ENCODE assay signal across 16 cellular contexts in the genomic region with DNA sequence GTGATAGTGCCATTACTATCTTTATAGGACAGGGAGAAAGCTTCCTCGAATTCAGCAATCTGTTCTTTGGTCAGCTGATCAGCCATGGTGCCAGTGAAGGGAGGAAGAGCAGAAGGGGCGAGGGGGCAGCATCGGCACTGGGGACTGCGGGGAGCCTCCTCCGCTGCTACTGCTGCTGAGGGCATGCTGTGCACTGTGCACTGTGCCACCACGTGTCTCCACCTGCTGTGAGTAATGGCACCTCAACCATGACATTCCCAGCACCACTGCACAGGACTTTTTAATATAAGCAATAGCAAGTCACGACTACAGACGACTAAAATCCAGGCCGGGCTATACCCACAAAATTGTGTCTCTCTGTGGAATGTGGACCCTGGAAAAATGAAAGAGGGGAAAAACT.
DNase-seq lines count a peak whose midpoint lies in the region; ATAC-seq and FAIRE-seq lines count a peak whose summit lies in the region.
"Had no signal": no experiment of that assay in that cellular context is flagged by ENCODE, and none has a peak within 500 bp of the region (broad histone marks: within the 10 kb centered on the region; RNA-seq: fewer than 3 reads in every experiment).

No MANE protein-coding gene starts in this region.

- no peak overlapping the region for H2BK12ac ChIP-seq in mesenchymal stem cell (ENCODE audit: low read length in 2 of 2)

- H3K4ac ChIP-seq in mesenchymal stem cell (ENCODE audit: low read depth in 1 of 2, low read length in 2 of 2), result no peak overlapping the region

- ATAC-seq in GM18520 (IDR thresholded peaks at IDR 0.05; ENCODE audit: unreplicated experiment), result no peak
- ATAC-seq: CD8-positive, alpha-beta T cell had no signal

- H3K4me3 ChIP-seq in mesenchymal stem cell (ENCODE audit: insufficient read depth in 1 of 2, low read depth in 1 of 2, low read length in 2 of 2), result no peak overlapping the region
- H3K4me3 ChIP-seq: GM23248 had no signal

- no peaks in the 10 kb centered on the region for H3K36me3 ChIP-seq in mesenchymal stem cell (ENCODE audit: control insufficient read depth in 1 of 2, insufficient read depth in 2 of 2, low read depth in 1 of 2, low read length in 2 of 2)

- no peak overlapping the region for H3K14ac ChIP-seq in mesenchymal stem cell (ENCODE audit: low read length in 2 of 2)

- H2AFZ ChIP-seq in mesenchymal stem cell (ENCODE audit: low read depth, low read length), result no peak overlapping the region
- H2AFZ ChIP-seq: GM23248 had no signal

- no peak overlapping the region for H3K4me2 ChIP-seq in mesenchymal stem cell (ENCODE audit: low read length, poor library complexity, severe bottlenecking)

- no peak overlapping the region for H3K23ac ChIP-seq in mesenchymal stem cell (ENCODE audit: low read length in 2 of 2)

- no peak overlapping the region for H2BK5ac ChIP-seq in mesenchymal stem cell (ENCODE audit: low read depth, low read length, poor library complexity, severe bottlenecking)

- FAIRE-seq in HTR-8/SVneo (lab: Jason Lieb, UNC) (peak; percentile 31), urothelium cell line (lab: Jason Lieb, UNC) (peak; percentile 5)
- FAIRE-seq: H54 had no signal

- no peak overlapping the region for H4K91ac ChIP-seq in mesenchymal stem cell (ENCODE audit: low read length)

- H2BK15ac ChIP-seq in mesenchymal stem cell (ENCODE audit: low read depth, poor library complexity, severe bottlenecking), result no peak overlapping the region

- H4K8ac ChIP-seq in mesenchymal stem cell (ENCODE audit: low read length), result no peak overlapping the region

- no peaks in the 10 kb centered on the region for H3K79me1 ChIP-seq in mesenchymal stem cell (replicated peaks; ENCODE audit: low read length, poor library complexity, severe bottlenecking)

- no peak overlapping the region for H2BK120ac ChIP-seq in mesenchymal stem cell (ENCODE audit: low read depth, low read length)

- H3K9me3 ChIP-seq in mesenchymal stem cell (ENCODE audit: control insufficient read depth, low read length), result no peaks in the 10 kb centered on the region

- H3K9ac ChIP-seq in mesenchymal stem cell (ENCODE audit: low read length), result no peak overlapping the region
- H3K9ac ChIP-seq: GM23248 had no signal

- H3K4me1 ChIP-seq in mesenchymal stem cell (ENCODE audit: control insufficient read depth, insufficient read depth, low read depth, low read length), result peaks cover 13% of the 10 kb centered on the region

- H2AK5ac ChIP-seq in mesenchymal stem cell (ENCODE audit: low read length, severe bottlenecking), result no peak overlapping the region

- H3K18ac ChIP-seq in mesenchymal stem cell (ENCODE audit: low read depth in 1 of 2, low read length in 2 of 2), result no peak overlapping the region

- peaks cover 7 to 8% of the 10 kb centered on the region in 2 experiments for H3K27me3 ChIP-seq in mesenchymal stem cell (ENCODE audit: control insufficient read depth in 1 of 2, insufficient read depth in 1 of 2, low read length in 2 of 2)

- DNase-seq in activated CD8-positive, alpha-beta memory T cell treated with anti-CD3 and anti-CD28 coated beads for 24 hours, result peak; percentile 15
- DNase-seq in activated CD8-positive, alpha-beta memory T cell treated with anti-CD3 and anti-CD28 coated beads, Interleukin-2, amount 50 U/mL, for 48 hours, result no peak
- DNase-seq in HTR-8/SVneo (ENCODE audit: insufficient read length, low spot score), result no peak
- no peak for DNase-seq in mesenchymal stem cell
- no peak for DNase-seq in urothelium cell line (ENCODE audit: low spot score)
- no peak for DNase-seq in MV-4-11 (lab: John Stamatoyannopoulos, UW)
- no peak for DNase-seq in hippocampal formation (lab: John Stamatoyannopoulos, UW)
- DNase-seq: CD8-positive, alpha-beta T cell; COR-L47; DMS53; GF-D8; GM23248; IMR-90 had no signal

- 57% methylated on average over 6 of the region's 9 CpGs for WGBS in mesenchymal stem cell

- peak overlapping the region; percentile 18 for H3K27ac ChIP-seq in mesenchymal stem cell (ENCODE audit: low read length, poor library complexity, severe bottlenecking)
- H3K27ac ChIP-seq: 22Rv1, GM23248 had no signal
